ENCODE assay signal across 10 cellular contexts in genomic region chr12:21509768-21510167, GRCh38. TPM values are rescaled to one million over a fixed set of nuclear protein-coding genes. Genes with fewer than 3 reads are reported as not detected.
DNase-seq lines count a peak whose midpoint lies in the region; ATAC-seq and TF ChIP-seq lines count a peak whose summit lies in the region.
"Had no signal": no experiment of that assay in that cellular context is flagged by ENCODE, and none has a peak within 500 bp of the region (broad histone marks: within the 10 kb centered on the region; RNA-seq: fewer than 3 reads in every experiment).

No MANE protein-coding gene starts in this region.

- H3K9me3 Mint-ChIP-seq in activated CD8-positive, alpha-beta memory T cell treated with anti-CD3 and anti-CD28 coated beads, Interleukin-2, amount 10 ng/mL, durations not matched to agents 7 days and 5 days (ENCODE audit: low read depth): no peaks in the 10 kb centered on the region
- no peaks in the 10 kb centered on the region for H3K9me3 Mint-ChIP-seq in natural killer cell

- peak overlapping the region; percentile 98 for H3K27ac Mint-ChIP-seq in activated CD8-positive, alpha-beta memory T cell treated with anti-CD3 and anti-CD28 coated beads, Interleukin-2, amount 10 ng/mL, durations not matched to agents 7 days and 5 days
- peak overlapping the region; percentile 74 to 81 for H3K27ac Mint-ChIP-seq in natural killer cell

- CTCF ChIA-PET in activated CD8-positive, alpha-beta memory T cell treated with anti-CD3 and anti-CD28 coated beads, Interleukin-2, amount 10 ng/mL, durations not matched to agents 7 days and 5 days (lab: Charles Lee): interaction anchor here (0.6 to 1.2 kb wide), 2 partner anchors 18 to 66 kb away, joined by 3 to 5 read pairs; no protein-coding TSS in a partner anchor

- intact Hi-C loops in natural killer cell (cut with micrococcal nuclease): no loop called here

- DNase-seq in activated CD8-positive, alpha-beta memory T cell treated with anti-CD3 and anti-CD28 coated beads, Interleukin-2, amount 10 ng/mL, durations not matched to agents 7 days and 5 days: peak; percentile 42
- no peak for DNase-seq in activated CD8-positive, alpha-beta memory T cell treated with anti-CD3 and anti-CD28 coated beads, Interleukin-2, amount 50 U/mL, for 48 hours
- DNase-seq in natural killer cell (no peak), dermis blood vessel endothelial cell (no peak), epidermal melanocyte (ENCODE audit: insufficient read length, low spot score) (no peak), NCI-H2107 (lab: John Stamatoyannopoulos, UW) (no peak)
- DNase-seq: mesenchymal stem cell had no signal

- H3K36me3 Mint-ChIP-seq in activated CD8-positive, alpha-beta memory T cell treated with anti-CD3 and anti-CD28 coated beads, Interleukin-2, amount 10 ng/mL, durations not matched to agents 7 days and 5 days: peaks cover 49% of the 10 kb centered on the region
- H3K36me3 Mint-ChIP-seq in natural killer cell: peaks cover 10% of the 10 kb centered on the region

- peak; percentile 95 for ATAC-seq in activated CD8-positive, alpha-beta memory T cell treated with anti-CD3 and anti-CD28 coated beads, Interleukin-2, amount 10 ng/mL, durations not matched to agents 7 days and 5 days
- ATAC-seq in HG02571 (IDR thresholded peaks at IDR 0.05; ENCODE audit: unreplicated experiment) (peak; percentile 56), HG03521 (IDR thresholded peaks at IDR 0.05; ENCODE audit: unreplicated experiment) (peak; percentile 84), natural killer cell (peak; percentile 55 to 63 (median 55))
- ATAC-seq: A549 had no signal

- H3K27me3 Mint-ChIP-seq in activated CD8-positive, alpha-beta memory T cell treated with anti-CD3 and anti-CD28 coated beads, Interleukin-2, amount 10 ng/mL, durations not matched to agents 7 days and 5 days: no peaks in the 10 kb centered on the region
- no peaks in the 10 kb centered on the region for H3K27me3 Mint-ChIP-seq in natural killer cell (ENCODE audit: low read depth in 2 of 2)

- peaks cover 31% of the 10 kb centered on the region for H3K4me1 Mint-ChIP-seq in activated CD8-positive, alpha-beta memory T cell treated with anti-CD3 and anti-CD28 coated beads, Interleukin-2, amount 10 ng/mL, durations not matched to agents 7 days and 5 days
- H3K4me1 Mint-ChIP-seq in natural killer cell: peaks cover 8 to 21% of the 10 kb centered on the region in 2 donors

- no peak for TF ChIP-seq CTCF in natural killer cell (IDR thresholded peaks at IDR 0.05)

- peak overlapping the region; percentile 70 for H3K4me3 Mint-ChIP-seq in activated CD8-positive, alpha-beta memory T cell treated with anti-CD3 and anti-CD28 coated beads, Interleukin-2, amount 10 ng/mL, durations not matched to agents 7 days and 5 days
- H3K4me3 Mint-ChIP-seq in natural killer cell: peak overlapping the region; percentile 26

RNA-seq across cellular contexts. Expression of gene GOLT1B, which starts 8.2 kb away (rescaled TPM):
- total RNA-seq in activated CD8-positive, alpha-beta memory T cell treated with anti-CD3 and anti-CD28 coated beads, Interleukin-2, amount 10 ng/mL, durations not matched to agents 7 days and 5 days: 10 to 100 TPM; 35.1 to 36.8 TPM
- 10 to 100 TPM; 30.9 to 38.0 (median 33.1) TPM for total RNA-seq in natural killer cell
- total RNA-seq in dermis blood vessel endothelial cell: 25.1 and 27.9 TPM in 2 replicates

RNA-seq across cellular contexts. Expression of gene RECQL, which starts 8.3 kb away (rescaled TPM):
- 10 to 100 TPM; 87.6 to 91.5 TPM for total RNA-seq in activated CD8-positive, alpha-beta memory T cell treated with anti-CD3 and anti-CD28 coated beads, Interleukin-2, amount 10 ng/mL, durations not matched to agents 7 days and 5 days
- total RNA-seq in natural killer cell (10 to 100 TPM; 39.4 to 46.8 (median 40.1) TPM), dermis blood vessel endothelial cell (130 and 164 TPM in 2 replicates)

RNA-seq across cellular contexts. Expression of gene SPX, which starts 16.3 kb away (rescaled TPM):
- total RNA-seq in activated CD8-positive, alpha-beta memory T cell treated with anti-CD3 and anti-CD28 coated beads, Interleukin-2, amount 10 ng/mL, durations not matched to agents 7 days and 5 days: under 1 TPM; 0.40 to 0.64 TPM
- total RNA-seq in natural killer cell (1 to 10 TPM in 2 of 3 donors, not detected in 1; 1.2 to 1.4 TPM), dermis blood vessel endothelial cell (0.05 and 0.51 TPM in 2 replicates)
